Comparison of ENCODE assay signal across 10 cellular contexts in the genomic region with DNA sequence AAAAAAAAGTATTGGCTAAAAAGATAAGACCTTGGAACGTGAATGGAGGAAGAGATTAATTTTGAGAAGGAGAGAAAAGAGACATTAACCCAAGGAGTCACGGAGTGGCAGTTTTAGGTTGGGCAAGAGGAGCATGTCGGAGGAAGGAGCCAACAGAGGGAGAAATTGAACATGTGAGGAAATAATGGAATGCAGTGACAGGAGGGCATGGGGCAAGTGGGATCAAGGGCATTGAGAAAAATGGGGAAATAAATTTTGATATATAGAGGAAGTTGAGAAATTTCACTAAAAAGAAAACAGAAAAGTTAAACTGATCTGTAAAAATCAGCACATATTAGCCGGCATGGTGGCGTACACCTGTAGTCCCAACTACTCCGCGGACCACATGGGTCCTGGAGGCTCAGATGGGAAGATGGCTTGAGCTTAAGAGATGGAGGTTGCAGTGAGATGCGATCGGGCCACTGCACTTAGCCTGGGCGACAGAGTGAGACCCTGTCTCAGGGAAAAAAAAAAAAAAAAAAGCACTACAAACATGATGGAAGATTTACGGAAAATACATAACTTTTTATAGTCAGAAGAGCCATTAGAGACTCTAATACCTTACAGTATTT. TPM values are rescaled to one million over a fixed set of nuclear protein-coding genes. Genes with fewer than 3 reads are reported as not detected.
A peak's percentile ranks its signal among the peaks of the same experiment; 100 is the strongest.
DNase-seq lines count a peak whose midpoint lies in the region; ATAC-seq, FAIRE-seq and TF ChIP-seq lines count a peak whose summit lies in the region.
"Had no signal": no experiment of that assay in that cellular context is flagged by ENCODE, and none has a peak within 500 bp of the region (broad histone marks: within the 10 kb centered on the region; RNA-seq: fewer than 3 reads in every experiment).

No MANE protein-coding gene starts in this region.

- no peak for FAIRE-seq in small intestine (lab: Jason Lieb, UNC)
- FAIRE-seq: A204.1, TTC549 had no signal

- no peaks in the 10 kb centered on the region for H3K9me3 ChIP-seq in SK-N-SH
- no peaks in the 10 kb centered on the region for H3K9me3 ChIP-seq in SJCRH30 (replicated peaks)
- H3K9me3 ChIP-seq in esophagus squamous epithelium: no peaks in the 10 kb centered on the region
- no peaks in the 10 kb centered on the region for H3K9me3 ChIP-seq in small intestine (ENCODE audit: control insufficient read depth, low read depth)

- H3K4me1 ChIP-seq in SK-N-SH (ENCODE audit: control insufficient read depth in 1 of 2, insufficient read depth in 2 of 2, low read depth in 1 of 2, low read length in 1 of 2): peaks cover 11 to 14% of the 10 kb centered on the region in 2 experiments; a peak in 3 of 4 replicates
- H3K4me1 ChIP-seq in SJCRH30: peaks cover 7% of the 10 kb centered on the region
- H3K4me1 ChIP-seq in esophagus squamous epithelium: peaks cover 7 to 46% (median 20%) of the 10 kb centered on the region in 3 donors
- peaks cover 4 to 5% of the 10 kb centered on the region in 2 donors for H3K4me1 ChIP-seq in small intestine (ENCODE audit: control insufficient read depth in 2 of 2, insufficient read depth in 1 of 2, low read depth in 1 of 2, low read length in 1 of 2)

- H2AFZ ChIP-seq in SK-N-SH (ENCODE audit: low read depth): no peak overlapping the region; the same call in 1 of the 2 replicates

- TF ChIP-seq RAD21 in SK-N-SH (IDR thresholded peaks at IDR 0.05; ENCODE audit: low read length): no peak

- no peak for ATAC-seq in SK-N-SH treated with all-trans-retinoic acid at 6 μM for 48 hours
- no peak for ATAC-seq in GM21390 (IDR thresholded peaks at IDR 0.05; ENCODE audit: unreplicated experiment)

- no peak overlapping the region for H3K27ac ChIP-seq in SK-N-SH (ENCODE audit: low read depth in 2 of 2, low read length in 1 of 2)
- no peak overlapping the region for H3K27ac ChIP-seq in SJCRH30
- peak overlapping the region in 3 of 4 donors; percentile 91 to 98 (median 95) for H3K27ac ChIP-seq in esophagus squamous epithelium
- no peak overlapping the region for H3K27ac ChIP-seq in small intestine (ENCODE audit: low read depth in 1 of 2, low read length in 1 of 2)

- H3K4me2 ChIP-seq in SK-N-SH: peak overlapping the region; percentile 84

- no peak for DNase-seq in SK-N-SH
- no peak for DNase-seq in SJCRH30
- DNase-seq in esophagus squamous epithelium (lab: John Stamatoyannopoulos, UW): no peak
- peak; percentile 6 for DNase-seq in small intestine
- DNase-seq in occipital lobe (lab: John Stamatoyannopoulos, UW): no peak
- DNase-seq in NCI-H748 (lab: John Stamatoyannopoulos, UW; ENCODE audit: unreplicated experiment): no peak

- no peaks in the 10 kb centered on the region for H4K20me1 ChIP-seq in SK-N-SH (ENCODE audit: insufficient read depth)

- H3K27me3 ChIP-seq in SK-N-SH (ENCODE audit: insufficient read depth) (no peaks in the 10 kb centered on the region), SJCRH30 (no peaks in the 10 kb centered on the region), esophagus squamous epithelium (no peaks in the 10 kb centered on the region), small intestine (ENCODE audit: control insufficient read depth in 2 of 2, insufficient read depth in 2 of 2, low read length in 2 of 2) (no peaks in the 10 kb centered on the region)

- TF ChIP-seq POLR2A in esophagus squamous epithelium (IDR thresholded peaks at IDR 0.05): no peak

- H3K36me3 ChIP-seq in SK-N-SH (replicated peaks in 1 of 2; ENCODE audit: control insufficient read depth in 1 of 2, insufficient read depth in 2 of 2, low read length in 1 of 2): peaks cover 3 to 11% of the 10 kb centered on the region in 2 experiments
- H3K36me3 ChIP-seq in SJCRH30: 0 out of 2 replicates have a peak, but pooled peaks cover 6% of the 10 kb centered on the region
- H3K36me3 ChIP-seq in esophagus squamous epithelium: peaks cover 0 to 18% (median 0%) of the 10 kb centered on the region in 3 donors
- peaks cover 0 to 1% of the 10 kb centered on the region in 2 donors for H3K36me3 ChIP-seq in small intestine (ENCODE audit: control insufficient read depth in 2 of 2, insufficient read depth in 2 of 2, low read length in 2 of 2)

- H3K79me2 ChIP-seq in SK-N-SH (ENCODE audit: insufficient read depth): peaks cover 87% of the 10 kb centered on the region

- TF ChIP-seq EP300 in SK-N-SH (IDR thresholded peaks at IDR 0.05; ENCODE audit: borderline replicate concordance in 1 of 2, low read depth in 1 of 2, low read length in 1 of 2): no peak

- H3K4me3 ChIP-seq in SK-N-SH (ENCODE audit: low read depth in 2 of 2, low read length in 1 of 2) (peak overlapping the region; percentile 49 to 91), SJCRH30 (peak overlapping the region; percentile 93), esophagus squamous epithelium (peak overlapping the region; percentile 69 to 97 (median 82)), small intestine (ENCODE audit: low read depth in 1 of 2, low read length in 2 of 2) (peak overlapping the region in 1 of 2 donors; percentile 73)

- 79% methylated on average over 11 of the region's 11 CpGs for WGBS in SK-N-SH (ENCODE audit: low lambda C conversion rate)
- 68 to 70% methylated on average over 11 of the region's 11 CpGs for WGBS in esophagus squamous epithelium, 2 donors
- WGBS in small intestine, 3 donors: 72 to 77% (median 72%) methylated on average over 11 of the region's 11 CpGs

- POLR2A ChIA-PET in SK-N-SH (lab: Yijun Ruan, JAX): no interaction called here

- H3K9me2 ChIP-seq in SK-N-SH: no peaks in the 10 kb centered on the region

- intact Hi-C loops in esophagus squamous epithelium (cut with DNase I): no loop called here

- CTCF ChIA-PET in SK-N-SH (lab: Yijun Ruan, JAX): interaction anchor here (1.5 kb wide), 2 partner anchors 102 to 407 kb away, joined by 3 to 4 read pairs; no protein-coding TSS in a partner anchor

- H3K9ac ChIP-seq in SK-N-SH: peak overlapping the region; percentile 97; the same call in 1 of the 2 replicates

- no peak for TF ChIP-seq CTCF in SK-N-SH (IDR thresholded peaks at IDR 0.05)
- no peak for TF ChIP-seq CTCF in esophagus squamous epithelium (IDR thresholded peaks at IDR 0.05)

- peaks cover 4% of the 10 kb centered on the region for H3F3A ChIP-seq in SK-N-SH (replicated peaks; ENCODE audit: insufficient read depth)

TF ChIP-seq in SK-N-SH, 30 proteins besides CTCF, POLR2A, EP300 and RAD21 (continues in another document):
- TF ChIP-seq RFX5 (IDR thresholded peaks at IDR 0.05; ENCODE audit: low read length): no peak
- no peak for TF ChIP-seq FOXJ3 (CRISPR knock-in tag; IDR thresholded peaks at IDR 0.05)
- TF ChIP-seq FOXM1 (IDR thresholded peaks at IDR 0.05; ENCODE audit: low read depth): no peak
- no peak for TF ChIP-seq TCF12 (IDR thresholded peaks at IDR 0.05)
- TF ChIP-seq RCOR1 (IDR thresholded peaks at IDR 0.05; ENCODE audit: low read length): no peak
- TF ChIP-seq SMC3 (IDR thresholded peaks at IDR 0.05; ENCODE audit: low read depth, low read length): no peak
- TF ChIP-seq GATA2 (CRISPR knock-in tag; IDR thresholded peaks at IDR 0.05): no peak

TF ChIP-seq in SK-N-SH treated with all-trans-retinoic acid at 6 μM for 48 hours, 23 proteins besides CTCF, POLR2A, EP300 and RAD21 (continues in another document):
- TF ChIP-seq CSDC2 (CRISPR knock-in tag; IDR thresholded peaks at IDR 0.05) (no peak), ZNF70 (CRISPR knock-in tag; IDR thresholded peaks at IDR 0.05) (no peak), RARB (CRISPR knock-in tag; IDR thresholded peaks at IDR 0.05) (no peak), GLIS3 (CRISPR knock-in tag; IDR thresholded peaks at IDR 0.05) (no peak), ZC3H10 (CRISPR knock-in tag; IDR thresholded peaks at IDR 0.05) (no peak)

RNA-seq across cellular contexts. Expression of a gene that starts 1.2 kb away (rescaled TPM):
- polyA plus RNA-seq in SK-N-SH (2012; rRNA removed) (9.4 and 11.3 TPM in 2 replicates), small intestine (10 to 100 TPM in 1 of 3 donors, 1 to 10 TPM in 2; 5.4 to 15.5 (median 9.8) TPM)
- polyA plus RNA-seq in SK-N-SH (2012; cell fraction: cytosol; rRNA removed): 12.7 and 15.0 TPM in 2 replicates
- 4.1 and 6.3 TPM in 2 replicates for polyA plus RNA-seq in SK-N-SH (2012; cell fraction: nucleus; rRNA removed)
- 54.7 and 59.2 TPM in 2 replicates for total RNA-seq in SJCRH30 (2014; rRNA removed; shearing (Covaris generic))
- total RNA-seq in esophagus squamous epithelium (10 to 100 TPM in 3 of 4 donors, 1 to 10 TPM in 1; 6.6 to 28.5 (median 16.7) TPM), occipital lobe (54.6 TPM)

RNA-seq across cellular contexts. Expression of a gene that starts 1.3 kb away (rescaled TPM):
- polyA plus RNA-seq in SK-N-SH (2012; rRNA removed) (6.4 and 8.9 TPM in 2 replicates), small intestine (10 to 100 TPM in 1 of 3 donors, 1 to 10 TPM in 2; 7.6 to 17.0 (median 9.6) TPM)
- 7.9 and 8.0 TPM in 2 replicates for polyA plus RNA-seq in SK-N-SH (2012; cell fraction: cytosol; rRNA removed)
- polyA plus RNA-seq in SK-N-SH (2012; cell fraction: nucleus; rRNA removed): 6.2 and 7.8 TPM in 2 replicates
- total RNA-seq in SJCRH30 (2014; rRNA removed; shearing (Covaris generic)): 23.8 and 26.4 TPM in 2 replicates
- total RNA-seq in esophagus squamous epithelium (10 to 100 TPM; 10.5 to 13.0 (median 11.7) TPM), occipital lobe (16.2 TPM)

RNA-seq across cellular contexts. Expression of a gene that starts 25.5 kb away (rescaled TPM):
- polyA plus RNA-seq in SK-N-SH (2012; rRNA removed) (2.1 and 2.3 TPM in 2 replicates), small intestine (1 to 10 TPM in 1 of 3 donors, under 1 TPM in 2; under 0.01 to 3.3 (median 0.54) TPM)
- polyA plus RNA-seq in SK-N-SH (2012; cell fraction: cytosol; rRNA removed): 0.88 and 1.3 TPM in 2 replicates
- 11.9 and 12.4 TPM in 2 replicates for polyA plus RNA-seq in SK-N-SH (2012; cell fraction: nucleus; rRNA removed)
- total RNA-seq in SJCRH30 (2014; rRNA removed; shearing (Covaris generic)): 11.0 and 15.2 TPM in 2 replicates
- total RNA-seq in esophagus squamous epithelium (10 to 100 TPM in 1 of 4 donors, 1 to 10 TPM in 3; 1.4 to 14.5 (median 2.3) TPM), occipital lobe (5.1 TPM)

RNA-seq across cellular contexts. Expression of a gene that starts 54.5 kb away (rescaled TPM):
- polyA plus RNA-seq in SK-N-SH (2012; rRNA removed) (39.2 and 45.0 TPM in 2 replicates), small intestine (100 to 1,000 TPM in 1 of 3 donors, 10 to 100 TPM in 2; 39.6 to 131 (median 95.7) TPM)
- polyA plus RNA-seq in SK-N-SH (2012; cell fraction: cytosol; rRNA removed): 52.1 and 62.7 TPM in 2 replicates
- polyA plus RNA-seq in SK-N-SH (2012; cell fraction: nucleus; rRNA removed): 17.6 and 52.3 TPM in 2 replicates
- 52.6 and 60.7 TPM in 2 replicates for total RNA-seq in SJCRH30 (2014; rRNA removed; shearing (Covaris generic))
- total RNA-seq in esophagus squamous epithelium (10 to 100 TPM; 30.9 to 59.3 (median 40.1) TPM), occipital lobe (26.4 TPM)

RNA-seq across cellular contexts. Expression of a gene that starts 58.9 kb away (rescaled TPM):
- polyA plus RNA-seq in SK-N-SH (2012; rRNA removed) (8.9 and 12.9 TPM in 2 replicates), small intestine (10 to 100 TPM in 2 of 3 donors, 1 to 10 TPM in 1; 8.3 to 13.7 (median 13.2) TPM)
- 11.8 and 12.0 TPM in 2 replicates for polyA plus RNA-seq in SK-N-SH (2012; cell fraction: cytosol; rRNA removed)
- 5.3 and 9.7 TPM in 2 replicates for polyA plus RNA-seq in SK-N-SH (2012; cell fraction: nucleus; rRNA removed)
- total RNA-seq in SJCRH30 (2014; rRNA removed; shearing (Covaris generic)): 84.6 and 86.2 TPM in 2 replicates
- total RNA-seq in esophagus squamous epithelium (10 to 100 TPM; 16.0 to 65.0 (median 33.8) TPM), occipital lobe (52.4 TPM)

Comparison
In these comparisons a context has a peak if more than half of its experiments do, and no peak if none do; other contexts are left out.
1. H3K27ac ChIP-seq: peak in esophagus squamous epithelium (3 of 4); none in SK-N-SH (0 of 2), SJCRH30 (single experiment) and small intestine (0 of 2).